Comparison of ENCODE assay signal across 27 cellular contexts in the genomic region with DNA sequence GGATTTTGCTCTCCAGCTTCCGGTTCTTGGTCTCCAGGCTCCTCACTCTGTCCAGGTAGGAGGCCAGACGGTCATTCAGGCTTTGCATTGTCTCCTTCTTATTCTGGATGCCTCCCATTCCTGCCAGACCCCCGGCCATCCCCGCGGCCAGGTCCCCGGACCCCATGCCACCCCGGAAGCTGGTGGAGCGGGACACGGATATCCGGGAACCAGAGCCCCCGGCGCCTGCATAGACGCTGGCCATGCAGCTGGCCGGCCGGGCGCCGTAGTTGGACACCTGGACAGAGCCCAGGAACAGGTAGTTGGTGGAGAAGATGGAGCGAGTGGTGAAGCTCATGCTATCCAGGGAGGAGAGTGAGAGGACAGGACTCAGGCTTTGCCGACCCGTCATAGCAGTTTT. TPM values are rescaled to one million over a fixed set of nuclear protein-coding genes. Genes with fewer than 3 reads are reported as not detected.
"Had no signal": no experiment of that assay in that cellular context is flagged by ENCODE, and none has a peak within 500 bp of the region (broad histone marks: within the 10 kb centered on the region; RNA-seq: fewer than 3 reads in every experiment).

No MANE protein-coding gene starts in this region.

- H3K27ac ChIP-seq: colonic mucosa, coronary artery, dorsolateral prefrontal cortex, epithelial cell of prostate, esophagus muscularis mucosa, esophagus squamous epithelium, foreskin keratinocyte, gastrocnemius medialis, gastroesophageal sphincter, heart left ventricle had no signal

- H3K4me1 ChIP-seq: colonic mucosa, esophagus muscularis mucosa, esophagus squamous epithelium, gastrocnemius medialis, gastroesophageal sphincter, heart left ventricle had no signal

- FAIRE-seq: colon, endometrium, endothelial cell of umbilical vein, frontal cortex had no signal

- H3K4me3 ChIP-seq: colonic mucosa, coronary artery, dorsolateral prefrontal cortex, esophagus muscularis mucosa, esophagus squamous epithelium, gastrocnemius medialis, gastroesophageal sphincter, heart left ventricle had no signal

- H3K27me3 ChIP-seq: colonic mucosa, dorsolateral prefrontal cortex, esophagus muscularis mucosa, esophagus squamous epithelium, foreskin keratinocyte, gastrocnemius medialis, gastroesophageal sphincter, heart left ventricle had no signal

- H3K36me3 ChIP-seq: colonic mucosa, esophagus muscularis mucosa, esophagus squamous epithelium, gastrocnemius medialis, gastroesophageal sphincter, heart left ventricle had no signal

- H3K9me3 ChIP-seq: colonic mucosa, esophagus muscularis mucosa, esophagus squamous epithelium, gastrocnemius medialis, gastroesophageal sphincter had no signal

- DNase-seq: colonic mucosa; cortex of kidney; dermis blood vessel endothelial cell; dorsolateral prefrontal cortex; effector CD4-positive, alpha-beta T cell; effector CD8-positive, alpha-beta T cell; effector memory CD4-positive, alpha-beta T cell; effector memory CD8-positive, alpha-beta T cell; endodermal cell; erythroblast; esophagus squamous epithelium; foreskin fibroblast; foreskin keratinocyte; foreskin melanocyte; gastrocnemius medialis; glutamatergic neuron; head of caudate nucleus had no signal

- ATAC-seq: effector memory CD8-positive, alpha-beta T cell; esophagus mucosa; foreskin keratinocyte; gastrocnemius medialis; gastroesophageal sphincter; heart left ventricle had no signal

RNA-seq across cellular contexts. Expression of a gene that starts 23.5 kb away (rescaled TPM):
- total RNA-seq: colonic mucosa, endothelial cell of umbilical vein, gastrocnemius medialis had no signal
